Comparison of ENCODE assay signal across 9 cellular contexts in genomic region chr3:102059145-102059943, GRCh38.
DNase-seq lines count a peak whose midpoint lies in the region; ATAC-seq and TF ChIP-seq lines count a peak whose summit lies in the region.
"Had no signal": no experiment of that assay in that cellular context is flagged by ENCODE, and none has a peak within 500 bp of the region (broad histone marks: within the 10 kb centered on the region; RNA-seq: fewer than 3 reads in every experiment).

No MANE protein-coding gene starts in this region.

- peaks cover 5 to 15% of the 10 kb centered on the region in 2 donors for H3K9me3 Mint-ChIP-seq in activated naive CD4-positive, alpha-beta T cell treated with anti-CD3 and anti-CD28 coated beads, Interleukin-2, amount 50 U/mL, for 72 hours

- no peak for TF ChIP-seq CTCF in GM20000 (IDR thresholded peaks at IDR 0.05; ENCODE audit: extremely low read depth, missing control alignments)

- peak; percentile 59 for DNase-seq in GM20000 (ENCODE audit: low spot score)
- no peak for DNase-seq in activated naive CD4-positive, alpha-beta T cell treated with anti-CD3 and anti-CD28 coated beads, Interleukin-2, amount 50 U/mL, for 72 hours (ENCODE audit: low spot score in 2 of 2)
- DNase-seq in middle frontal gyrus (ENCODE audit: extremely low spot score, low spot score), result no peak
- DNase-seq in NCI-H2029 treated with DMSO at 0.1 percent for 48 hours (lab: John Stamatoyannopoulos, UW), result no peak
- no peak for DNase-seq in H4 (ENCODE audit: low spot score)
- DNase-seq in NCI-H510A treated with DMSO at 0.1 percent for 48 hours (lab: John Stamatoyannopoulos, UW), result no peak
- DNase-seq: activated gamma-delta T cell had no signal

- H3K27ac Mint-ChIP-seq in activated naive CD4-positive, alpha-beta T cell treated with anti-CD3 and anti-CD28 coated beads, Interleukin-2, amount 50 U/mL, for 72 hours, result peak overlapping the region; percentile 2 to 17

- ATAC-seq in GM18502 (IDR thresholded peaks at IDR 0.05; ENCODE audit: poor library complexity, unreplicated experiment) (peak; percentile 73), HG03108 (IDR thresholded peaks at IDR 0.05; ENCODE audit: unreplicated experiment) (peak; percentile 82)
- ATAC-seq in activated naive CD4-positive, alpha-beta T cell treated with anti-CD3 and anti-CD28 coated beads, Interleukin-2, amount 50 U/mL, for 72 hours, result peak in 1 of 2 donors; percentile 47

- H3K36me3 Mint-ChIP-seq in activated naive CD4-positive, alpha-beta T cell treated with anti-CD3 and anti-CD28 coated beads, Interleukin-2, amount 50 U/mL, for 72 hours, result peaks cover 0 to 13% of the 10 kb centered on the region in 2 donors
